ENCODE assay signal across 12 cellular contexts in the genomic region with DNA sequence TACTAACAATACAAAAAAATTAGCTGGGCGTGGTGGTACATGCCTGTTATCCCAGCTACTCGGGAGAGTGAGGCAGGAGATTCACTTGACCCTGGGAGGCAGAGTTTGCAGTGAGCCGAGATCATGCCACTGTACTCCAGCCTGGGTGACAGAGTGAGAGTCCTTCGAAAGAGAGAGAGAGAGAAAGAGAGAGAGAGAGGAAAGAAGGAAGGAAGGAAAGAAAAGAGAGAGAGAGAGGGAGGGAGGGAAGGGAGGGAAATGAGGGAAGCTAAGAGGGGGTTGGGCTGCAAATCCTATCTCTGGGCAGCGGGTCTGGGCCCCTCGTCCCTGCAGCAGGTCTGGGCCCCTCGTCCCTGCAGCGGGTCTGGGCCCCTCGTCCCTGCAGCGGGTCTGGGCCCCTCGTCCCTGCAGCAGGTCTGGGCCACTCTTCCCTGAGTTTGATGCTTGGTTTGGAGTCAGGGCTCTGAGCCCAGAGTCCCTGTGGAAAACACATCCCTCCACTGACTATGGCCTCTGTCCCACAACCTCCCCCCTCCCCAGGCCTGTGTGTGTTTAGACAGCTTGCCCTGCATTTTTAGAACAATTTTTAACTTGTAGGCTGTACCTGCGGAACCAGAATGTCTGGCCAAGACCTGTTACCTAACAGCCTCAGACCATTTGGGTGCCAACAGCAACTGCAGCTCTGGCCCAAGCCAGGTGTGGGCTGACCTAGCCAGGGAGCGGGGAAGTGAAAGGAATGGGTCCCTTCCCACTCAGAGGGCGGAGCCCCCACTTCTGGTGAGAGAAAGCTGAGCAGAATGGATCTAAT.
DNase-seq lines count a peak whose midpoint lies in the region; ATAC-seq, FAIRE-seq and TF ChIP-seq lines count a peak whose summit lies in the region.
"Had no signal": no experiment of that assay in that cellular context is flagged by ENCODE, and none has a peak within 500 bp of the region (broad histone marks: within the 10 kb centered on the region; RNA-seq: fewer than 3 reads in every experiment).

No MANE protein-coding gene starts in this region.

- H3K9ac ChIP-seq in GM12878 (ENCODE audit: control insufficient read depth, insufficient read depth, low read length): no peak overlapping the region

- no peaks in the 10 kb centered on the region for H4K20me1 ChIP-seq in GM12878 (ENCODE audit: control insufficient read depth, insufficient read depth)

- H3K27ac ChIP-seq in GM12878 (ENCODE audit: control insufficient read depth, insufficient read depth): no peak overlapping the region
- no peak overlapping the region for H3K27ac ChIP-seq in left lung
- peak overlapping the region in 1 of 3 donors; percentile 74 for H3K27ac ChIP-seq in thyroid gland

- no peak overlapping the region for H3K4me2 ChIP-seq in GM12878 (ENCODE audit: control insufficient read depth, insufficient read depth)

- CTCF ChIA-PET in GM12878 (lab: Yijun Ruan, JAX): interaction anchor here (0.6 to 1.5 kb wide), 5 partner anchors 15 to 95 kb away, joined by 3 to 4 read pairs (median 4); no protein-coding TSS in a partner anchor

- H3K79me2 ChIP-seq in GM12878 (ENCODE audit: control insufficient read depth, insufficient read depth, low read length): no peaks in the 10 kb centered on the region

- peak overlapping the region in 2 of 4 donors; percentile 63 to 84 for H3K4me3 Mint-ChIP-seq in IgD-negative memory B cell

- H3K27me3 Mint-ChIP-seq in IgD-negative memory B cell: peaks cover 2% of the 10 kb centered on the region

- TF ChIP-seq RAD21 in GM12878 (IDR thresholded peaks at IDR 0.05; ENCODE audit: insufficient read depth, low read depth, low read length): no peak

- intact Hi-C loops in GM12878 (cut with micrococcal nuclease; ENCODE audit: unreplicated experiment) (no loop called here), left lung (cut with DNase I) (no loop called here), thyroid gland (cut with DNase I) (no loop called here)

- TF ChIP-seq POLR2A in GM12878 (IDR thresholded peaks at IDR 0.05; ENCODE audit: low read depth, low read length) (no peak), thyroid gland (IDR thresholded peaks at IDR 0.05) (no peak)

- peaks cover 1% of the 10 kb centered on the region for H3K36me3 Mint-ChIP-seq in IgD-negative memory B cell

- no peak; the same call in 2 of the 3 replicates for ATAC-seq in GM12878
- peak; percentile 78 for ATAC-seq in left lung

- no peak overlapping the region for H3K4me3 ChIP-seq in GM12878
- no peak overlapping the region for H3K4me3 ChIP-seq in left lung
- H3K4me3 ChIP-seq in thyroid gland (replicated peaks in 1 of 3): no peak overlapping the region

- peak overlapping the region in 2 of 3 donors; percentile 19 to 32 for H3K27ac Mint-ChIP-seq in IgD-negative memory B cell

- H3K9me3 ChIP-seq in GM12878 (replicated peaks; ENCODE audit: control insufficient read depth, insufficient read depth, low read length) (no peaks in the 10 kb centered on the region), left lung (no peaks in the 10 kb centered on the region), thyroid gland (no peaks in the 10 kb centered on the region)

- FAIRE-seq in GM12878 (lab: Jason Lieb, UNC): no peak

- H3K27me3 ChIP-seq in GM12878 (replicated peaks in 1 of 2; ENCODE audit: control insufficient read depth in 2 of 2, insufficient read depth in 2 of 2, low read length in 1 of 2) (no peaks in the 10 kb centered on the region), left lung (no peaks in the 10 kb centered on the region), thyroid gland (no peaks in the 10 kb centered on the region)

- POLR2A ChIA-PET in GM12878 (lab: Charles Lee): interaction anchor here (0.8 to 1.9 kb wide), 5 partner anchors 8 to 30 kb away, joined by 3 to 6 read pairs (median 4); no protein-coding TSS in a partner anchor

- H3K9me3 Mint-ChIP-seq in IgD-negative memory B cell: no peaks in the 10 kb centered on the region

- H2AFZ ChIP-seq in GM12878 (ENCODE audit: control insufficient read depth, low read depth, low read length): no peak overlapping the region

- DNase-seq in GM12878 (ENCODE audit: low read depth, low spot score) (no peak), left lung (peak; percentile 68 to 70), thyroid gland (peak; percentile 72 to 78), NCI-H345 (lab: John Stamatoyannopoulos, UW) (no peak), NCI-H774 (lab: John Stamatoyannopoulos, UW) (no peak), AG08395 (ENCODE audit: low spot score) (no peak)
- DNase-seq: activated CD8-positive, alpha-beta memory T cell treated with anti-CD3 and anti-CD28 coated beads for 24 hours; activated naive CD4-positive, alpha-beta T cell; COR-L47; NCI-H2107; right cardiac atrium had no signal

- H3K4me1 ChIP-seq in GM12878 (ENCODE audit: control insufficient read depth, insufficient read depth, low read length): peaks cover 21% of the 10 kb centered on the region
- peaks cover 0 to 15% of the 10 kb centered on the region in 2 donors for H3K4me1 ChIP-seq in left lung
- peaks cover 10 to 11% of the 10 kb centered on the region in 2 donors for H3K4me1 ChIP-seq in thyroid gland

- WGBS in GM12878 (ENCODE audit: insufficient coverage, insufficient replicate concordance, low lambda C conversion rate, missing lambda C conversion rate): 85% methylated on average over 14 of the region's 14 CpGs
- 47 to 58% methylated on average over 14 of the region's 14 CpGs for WGBS in thyroid gland, 2 donors

- in situ Hi-C loops in GM12878 (cut with MboI): no loop called here

- no TSS peak for BruUV-seq in GM12878 (replicated peaks; lab: Mats Ljungman, UMichigan)

- SMC1A ChIA-PET in GM12878 (lab: Charles Lee; ENCODE audit: uncharacterized antibody, unreplicated experiment): interaction anchor here (0.9 to 1.5 kb wide), 7 partner anchors 11 to 68 kb away, joined by 3 to 6 read pairs (median 3); no protein-coding TSS in a partner anchor

- RAD21 ChIA-PET in GM12878 (lab: Charles Lee; ENCODE audit: unreplicated experiment): interaction anchor here (1.1 to 1.4 kb wide), 2 partner anchors 24 to 68 kb away, joined by 3 to 4 read pairs; no protein-coding TSS in a partner anchor

- no peaks in the 10 kb centered on the region for H3K36me3 ChIP-seq in GM12878 (ENCODE audit: control insufficient read depth in 2 of 2, insufficient read depth in 2 of 2, low read length in 1 of 2)
- no peaks in the 10 kb centered on the region for H3K36me3 ChIP-seq in left lung
- H3K36me3 ChIP-seq in thyroid gland: no peaks in the 10 kb centered on the region

- H3K4me1 Mint-ChIP-seq in IgD-negative memory B cell: peaks cover 19 to 28% (median 28%) of the 10 kb centered on the region in 3 donors

- TF ChIP-seq EP300 in GM12878 (IDR thresholded peaks at IDR 0.05; ENCODE audit: borderline replicate concordance in 1 of 2, control insufficient read depth in 1 of 2, low read depth in 2 of 2, low read length in 2 of 2): no peak

- TF ChIP-seq CTCF in GM12878 (IDR thresholded peaks at IDR 0.05 in 2 of 3, conservative IDR thresholded peaks at IDR 0.05 in 1 of 3; ENCODE audit: control insufficient read depth in 2 of 3, extremely low read depth in 1 of 3, insufficient read depth in 1 of 3, low read depth in 3 of 3, low read length in 3 of 3) (no peak), left lung (IDR thresholded peaks at IDR 0.05) (no peak), thyroid gland (IDR thresholded peaks at IDR 0.05) (no peak)

TF ChIP-seq in GM12878, 131 proteins besides CTCF, POLR2A, EP300 and RAD21:
- TF ChIP-seq SPI1 (IDR thresholded peaks at IDR 0.05; ENCODE audit: borderline replicate concordance, insufficient read depth, low read depth, low read length) (peak; percentile 21; the same call in 1 of the 2 replicates), ZNF384 (IDR thresholded peaks at IDR 0.05; ENCODE audit: borderline replicate concordance, low read depth, low read length) (no peak)
- TF ChIP-seq, protein P1, sequence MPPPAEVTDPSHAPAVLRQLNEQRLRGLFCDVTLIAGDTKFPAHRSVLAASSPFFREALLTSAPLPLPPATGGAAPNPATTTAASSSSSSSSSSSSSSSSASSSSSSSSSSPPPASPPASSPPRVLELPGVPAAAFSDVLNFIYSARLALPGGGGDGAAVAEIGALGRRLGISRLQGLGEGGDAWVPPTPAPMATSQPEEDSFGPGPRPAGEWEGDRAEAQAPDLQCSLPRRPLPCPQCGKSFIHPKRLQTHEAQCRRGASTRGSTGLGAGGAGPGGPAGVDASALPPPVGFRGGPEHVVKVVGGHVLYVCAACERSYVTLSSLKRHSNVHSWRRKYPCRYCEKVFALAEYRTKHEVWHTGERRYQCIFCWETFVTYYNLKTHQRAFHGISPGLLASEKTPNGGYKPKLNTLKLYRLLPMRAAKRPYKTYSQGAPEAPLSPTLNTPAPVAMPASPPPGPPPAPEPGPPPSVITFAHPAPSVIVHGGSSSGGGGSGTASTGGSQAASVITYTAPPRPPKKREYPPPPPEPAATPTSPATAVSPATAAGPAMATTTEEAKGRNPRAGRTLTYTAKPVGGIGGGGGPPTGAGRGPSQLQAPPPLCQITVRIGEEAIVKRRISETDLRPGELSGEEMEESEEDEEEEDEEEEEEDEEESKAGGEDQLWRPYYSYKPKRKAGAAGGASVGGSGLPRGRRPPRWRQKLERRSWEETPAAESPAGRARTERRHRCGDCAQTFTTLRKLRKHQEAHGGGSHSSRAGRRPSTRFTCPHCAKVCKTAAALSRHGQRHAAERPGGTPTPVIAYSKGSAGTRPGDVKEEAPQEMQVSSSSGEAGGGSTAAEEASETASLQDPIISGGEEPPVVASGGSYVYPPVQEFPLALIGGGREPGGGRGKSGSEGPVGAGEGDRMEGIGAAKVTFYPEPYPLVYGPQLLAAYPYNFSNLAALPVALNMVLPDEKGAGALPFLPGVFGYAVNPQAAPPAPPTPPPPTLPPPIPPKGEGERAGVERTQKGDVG (CRISPR knock-in tag; IDR thresholded peaks at IDR 0.05): no peak

Comparison
In these comparisons a context has a peak if more than half of its experiments do, and no peak if none do; other contexts are left out.
1. DNase-seq: peak in left lung (2 of 2) and thyroid gland (2 of 2); none in GM12878 (single experiment), NCI-H345 (single experiment), NCI-H774 (single experiment) and AG08395 (single experiment).